19 cellular contexts compared by ENCODE assay signal in genomic region chr16:81440888-81441663, GRCh38. TPM values are rescaled to one million over a fixed set of nuclear protein-coding genes. Genes with fewer than 3 reads are reported as not detected.
DNase-seq lines count a peak whose midpoint lies in the region; ATAC-seq, FAIRE-seq and TF ChIP-seq lines count a peak whose summit lies in the region.
"Had no signal": no experiment of that assay in that cellular context is flagged by ENCODE, and none has a peak within 500 bp of the region (broad histone marks: within the 10 kb centered on the region; RNA-seq: fewer than 3 reads in every experiment).

No MANE protein-coding gene starts in this region.

- H3K4me3 Mint-ChIP-seq in endodermal cell (no peak overlapping the region), naive B cell (peak overlapping the region in 1 of 8 donors; percentile 90)
- no peak overlapping the region for H3K4me3 Mint-ChIP-seq in effector memory CD8-positive, alpha-beta T cell

- H3K27me3 ChIP-seq in HepG2 (ENCODE audit: control insufficient read depth in 1 of 2, insufficient read depth in 2 of 2, low read length in 2 of 2) (peaks cover 4 to 38% of the 10 kb centered on the region in 2 experiments; a peak in 4 of 5 replicates), right lobe of liver (no peaks in the 10 kb centered on the region), endodermal cell (ENCODE audit: control insufficient read depth, insufficient read depth, low read length, poor library complexity, severe bottlenecking) (peaks cover 19% of the 10 kb centered on the region), BE2C (peaks cover 37% of the 10 kb centered on the region)

- H2AFZ ChIP-seq in HepG2 (ENCODE audit: low read length) = no peak overlapping the region

- H3K9me3 Mint-ChIP-seq in endodermal cell (no peaks in the 10 kb centered on the region), naive B cell (no peaks in the 10 kb centered on the region)
- no peaks in the 10 kb centered on the region for H3K9me3 Mint-ChIP-seq in effector memory CD8-positive, alpha-beta T cell

- TF ChIP-seq CTCF in HepG2 (CRISPR knock-in tag; IDR thresholded peaks at IDR 0.05) (no peak), right lobe of liver (IDR thresholded peaks at IDR 0.05) (no peak), endodermal cell (conservative IDR thresholded peaks at IDR 0.05) (no peak), BE2C (IDR thresholded peaks at IDR 0.05; ENCODE audit: low read depth, low read length) (no peak)

- no peaks in the 10 kb centered on the region for H4K20me1 ChIP-seq in HepG2 (ENCODE audit: insufficient read depth, low read length)

- CTCF ChIA-PET in HepG2 (lab: Yijun Ruan, JAX; ENCODE audit: low intra/inter-chr PET ratio, low total read pairs) = no interaction called here

- TF ChIP-seq POLR2A in HepG2 (IDR thresholded peaks at IDR 0.05; ENCODE audit: insufficient read depth in 1 of 2, low read depth in 2 of 2, low read length in 2 of 2) = no peak
- no peak for TF ChIP-seq POLR2A in right lobe of liver (IDR thresholded peaks at IDR 0.05)

- POLR2A ChIA-PET in HepG2 (lab: Yijun Ruan, JAX) = interaction anchor here (0.8 to 2.7 kb wide), 4 partner anchors 10 to 93 kb away, joined by 3 to 18 read pairs (median 4); no protein-coding TSS in a partner anchor

- no peaks in the 10 kb centered on the region for H3K9me3 ChIP-seq in HepG2 (ENCODE audit: low read length)
- H3K9me3 ChIP-seq in right lobe of liver = no peaks in the 10 kb centered on the region
- no peaks in the 10 kb centered on the region for H3K9me3 ChIP-seq in endodermal cell (ENCODE audit: control insufficient read depth, low read length)
- no peaks in the 10 kb centered on the region; the same call in 1 of the 2 replicates for H3K9me3 ChIP-seq in BE2C
- H3K9me3 ChIP-seq: SK-N-SH had no signal

- 11% methylated on average over 21 of the region's 21 CpGs for WGBS in HepG2 (ENCODE audit: low lambda C conversion rate)
- WGBS in right lobe of liver (ENCODE audit: insufficient coverage, low coverage, low lambda C conversion rate, missing lambda C conversion rate) = 58% methylated on average over 9 of the region's 21 CpGs
- 89 to 92% methylated on average over 19 to 21 of the region's 21 CpGs for WGBS in endodermal cell (ENCODE audit: insufficient coverage in 1 of 2, insufficient read length in 1 of 2), 2 experiments

- H3K9ac ChIP-seq in HepG2 (ENCODE audit: insufficient read depth, low read depth, low read length) (no peak overlapping the region; the same call in 1 of the 2 replicates), endodermal cell (ENCODE audit: extremely low read depth, low read length, poor library complexity, severe bottlenecking) (no peak overlapping the region)
- H3K9ac ChIP-seq: SK-N-SH had no signal

- H3K27ac Mint-ChIP-seq in endodermal cell (no peak overlapping the region), naive B cell (peak overlapping the region in 4 of 6 donors; percentile 57 to 85 (median 76))
- H3K27ac Mint-ChIP-seq in effector memory CD8-positive, alpha-beta T cell = peak overlapping the region in 1 of 2 donors; percentile 68

- BruUV-seq in HepG2 (replicated peaks; lab: Mats Ljungman, UMichigan) = no TSS peak

- H3K4me1 ChIP-seq in HepG2 (ENCODE audit: insufficient read depth, low read length) (peaks cover 36% of the 10 kb centered on the region), right lobe of liver (no peaks in the 10 kb centered on the region), endodermal cell (ENCODE audit: control insufficient read depth, insufficient read depth, low read length) (no peaks in the 10 kb centered on the region), BE2C (no peaks in the 10 kb centered on the region; the same call in 1 of the 2 replicates)

- intact Hi-C loops in HepG2 (cut with micrococcal nuclease; ENCODE audit: unreplicated experiment) = no loop called here
- intact Hi-C loops in right lobe of liver (cut with DNase I) = no loop called here

- FAIRE-seq in HepG2 (lab: Jason Lieb, UNC) = no peak
- FAIRE-seq: A204.1, H54, HTR-8/SVneo had no signal

- H3K27ac ChIP-seq in HepG2 (ENCODE audit: extremely low read length, insufficient read depth, low read length) (no peak overlapping the region), right lobe of liver (no peak overlapping the region), endodermal cell (ENCODE audit: low read depth, low read length) (no peak overlapping the region)
- H3K27ac ChIP-seq: HL-60 had no signal

- no peak for TF ChIP-seq RAD21 in HepG2 (CRISPR knock-in tag; IDR thresholded peaks at IDR 0.05)

- H3K4me1 Mint-ChIP-seq in endodermal cell (peaks cover 8% of the 10 kb centered on the region), naive B cell (peaks cover 11 to 15% (median 14%) of the 10 kb centered on the region in 3 donors)
- peaks cover 28 to 39% of the 10 kb centered on the region in 2 donors for H3K4me1 Mint-ChIP-seq in effector memory CD8-positive, alpha-beta T cell (ENCODE audit: low read depth in 2 of 2)

- H3K4me2 ChIP-seq in HepG2 (ENCODE audit: low read depth, low read length) = peak overlapping the region; percentile 71
- H3K4me2 ChIP-seq: SK-N-SH had no signal

- H3K27me3 Mint-ChIP-seq in endodermal cell (ENCODE audit: insufficient read depth) = peaks cover 41% of the 10 kb centered on the region
- H3K27me3 Mint-ChIP-seq in naive B cell = peaks cover 0 to 20% (median 0%) of the 10 kb centered on the region in 3 donors
- H3K27me3 Mint-ChIP-seq in effector memory CD8-positive, alpha-beta T cell = no peaks in the 10 kb centered on the region

- ATAC-seq in HepG2 (peak; percentile 37), right lobe of liver (no peak), naive B cell (ENCODE audit: low read depth in 2 of 2) (no peak), HG02840 (IDR thresholded peaks at IDR 0.05; ENCODE audit: low FRiP score, unreplicated experiment) (no peak)
- no peak for ATAC-seq in effector memory CD8-positive, alpha-beta T cell (replicated peaks)

- TF ChIP-seq EP300 in HepG2 (IDR thresholded peaks at IDR 0.05; ENCODE audit: low read depth in 2 of 2, low read length in 2 of 2) = no peak
- no peak for TF ChIP-seq EP300 in HepG2 (CRISPR knock-in tag; IDR thresholded peaks at IDR 0.05; ENCODE audit: borderline replicate concordance)

- peak; percentile 45 for DNase-seq in HepG2 (ENCODE audit: low spot score)
- no peak for DNase-seq in right lobe of liver
- DNase-seq in endodermal cell = peak; percentile 67
- DNase-seq in naive B cell = no peak
- no peak for DNase-seq in DMS 273 treated with DMSO at 0.1 percent for 48 hours (lab: John Stamatoyannopoulos, UW)
- no peak for DNase-seq in BE2C
- DNase-seq in effector memory CD8-positive, alpha-beta T cell = no peak
- DNase-seq: KG1, NCI-H1436 treated with DMSO at 0.1 percent for 48 hours, NCI-H2081 treated with DMSO at 0.1 percent for 48 hours, NCI-H226, NCI-H524 treated with DMSO at 0.1 percent for 48 hours, SHP77, SK-N-SH had no signal

- in situ Hi-C loops in HepG2 (cut with HindIII; ENCODE audit: extremely low pct_ligation_motif_present, low pct_unique_long_range_greater_than_20kb) = no loop called here

- peaks cover 9% of the 10 kb centered on the region for H3K79me2 ChIP-seq in HepG2 (ENCODE audit: insufficient read depth, low read length)

- H3K36me3 ChIP-seq in HepG2 (replicated peaks in 1 of 2; ENCODE audit: control insufficient read depth in 1 of 2, insufficient read depth in 2 of 2, low read length in 2 of 2) (no peaks in the 10 kb centered on the region), right lobe of liver (no peaks in the 10 kb centered on the region), endodermal cell (ENCODE audit: control insufficient read depth, insufficient read depth, low read length) (no peaks in the 10 kb centered on the region), BE2C (no peaks in the 10 kb centered on the region)

- H3K36me3 Mint-ChIP-seq in endodermal cell (ENCODE audit: low read depth) (no peaks in the 10 kb centered on the region), naive B cell (no peaks in the 10 kb centered on the region)
- H3K36me3 Mint-ChIP-seq in effector memory CD8-positive, alpha-beta T cell (ENCODE audit: insufficient read depth) = peaks cover 28% of the 10 kb centered on the region

- H3K4me3 ChIP-seq in HepG2 (replicated peaks in 1 of 3; ENCODE audit: insufficient read depth in 1 of 3, low read depth in 2 of 3, low read length in 3 of 3) (peak overlapping the region; percentile 13 to 56 (median 13); a peak in 2 of 6 replicates), right lobe of liver (no peak overlapping the region), endodermal cell (ENCODE audit: low read length) (no peak overlapping the region), BE2C (ENCODE audit: low read depth, low read length) (no peak overlapping the region)

TF ChIP-seq in HepG2, 621 proteins besides CTCF, POLR2A, EP300 and RAD21 (continues in another document):
- no peak for TF ChIP-seq HIVEP1 (CRISPR knock-in tag; IDR thresholded peaks at IDR 0.05)

RNA-seq across cellular contexts. Expression of gene CMIP, which starts 3.5 kb away (rescaled TPM):
- total RNA-seq in HepG2 (2016; rRNA removed; fragmentation: Illumina TruSeq; extraction: Trizol) = 10.9 and 21.7 TPM in 2 replicates
- 3.5 and 4.6 TPM in 2 replicates for total RNA-seq in HepG2 (2016; cell fraction: cytosol; rRNA removed; fragmentation: Illumina TruSeq; extraction: Trizol; ENCODE audit: low read depth)
- total RNA-seq in HepG2 (2016; cell fraction: insoluble cytoplasmic fraction; rRNA removed; fragmentation: Illumina TruSeq; extraction: Trizol) = 11.5 and 15.7 TPM in 2 replicates
- total RNA-seq in HepG2 (2016; cell fraction: membrane; rRNA removed; fragmentation: Illumina TruSeq; extraction: Trizol) = 13.0 and 15.9 TPM in 2 replicates
- 23.3 and 29.3 TPM in 2 replicates for total RNA-seq in HepG2 (2016; cell fraction: nucleus; rRNA removed; fragmentation: Illumina TruSeq; extraction: Trizol)
- polyA plus RNA-seq in HepG2 (2011; rRNA removed) = 18.1 and 22.0 TPM in 2 replicates
- 17.3 and 20.7 TPM in 2 replicates for polyA plus RNA-seq in HepG2 (2011; cell fraction: cytosol; rRNA removed)
- 77.4 and 83.2 TPM in 2 replicates for polyA plus RNA-seq in HepG2 (2011; cell fraction: nucleus; rRNA removed)
- polyA plus RNA-seq in HepG2 (2012) = 74.4 and 83.5 TPM in 2 replicates
- 3.4 and 3.8 TPM in 2 replicates for polyA plus RNA-seq in HepG2 (2016; cell fraction: cytosol; fragmentation: Illumina TruSeq; extraction: Trizol; ENCODE audit: low read depth)
- 29.7 and 48.6 TPM in 2 replicates for polyA plus RNA-seq in HepG2 (2016; cell fraction: insoluble cytoplasmic fraction; fragmentation: Illumina TruSeq; extraction: Trizol; ENCODE audit: low read depth)
- 14.8 and 16.9 TPM in 2 replicates for polyA plus RNA-seq in HepG2 (2016; cell fraction: membrane; fragmentation: Illumina TruSeq; extraction: Trizol; ENCODE audit: low read depth)
- 51.1 and 51.2 TPM in 2 replicates for polyA plus RNA-seq in HepG2 (2016; cell fraction: nucleus; fragmentation: Illumina TruSeq; extraction: Trizol; ENCODE audit: insufficient read depth, low read depth)
- 16.6 and 71.5 TPM in 2 replicates for polyA minus RNA-seq in HepG2 (2011; rRNA and poly(A)+ RNA removed; ENCODE audit: low replicate concordance)
- 60.8 and 68.8 TPM in 2 replicates for polyA minus RNA-seq in HepG2 (2011; cell fraction: cytosol; rRNA and poly(A)+ RNA removed)
- polyA minus RNA-seq in HepG2 (2011; cell fraction: nucleus; rRNA and poly(A)+ RNA removed) = 61.9 and 63.1 TPM in 2 replicates
- 10 to 100 TPM; 12.2 to 23.0 (median 16.5) TPM for total RNA-seq in right lobe of liver
- total RNA-seq in endodermal cell = 10 to 100 TPM; 64.0 to 64.7 TPM
- 52.7 TPM for polyA plus RNA-seq in endodermal cell (2013, experiment 1 of 2)
- 47.8 TPM for polyA plus RNA-seq in endodermal cell (2013, experiment 2 of 2)
- polyA plus RNA-seq in naive B cell (ENCODE audit: low read depth in 6 of 6) = 1 to 10 TPM in 3 of 6 donors, under 1 TPM in 3; 0.61 to 2.5 (median 1.3) TPM
- polyA plus RNA-seq in BE2C (2012; ENCODE audit: insufficient read depth, insufficient read length, low read depth) = 15.5 TPM

Comparison
In these comparisons a context has a peak if more than half of its experiments do, and no peak if none do; other contexts are left out.
1. DNase-seq: peak in HepG2 (single experiment) and endodermal cell (single experiment); none in right lobe of liver (0 of 3), naive B cell (single experiment), DMS 273 treated with DMSO at 0.1 percent for 48 hours (single experiment), BE2C (single experiment) and effector memory CD8-positive, alpha-beta T cell (0 of 3).
2. H3K4me3 ChIP-seq: peak in HepG2 (3 of 3); none in right lobe of liver (0 of 3), endodermal cell (single experiment) and BE2C (single experiment).